ENCODE assay signal across 29 cellular contexts in the genomic region with DNA sequence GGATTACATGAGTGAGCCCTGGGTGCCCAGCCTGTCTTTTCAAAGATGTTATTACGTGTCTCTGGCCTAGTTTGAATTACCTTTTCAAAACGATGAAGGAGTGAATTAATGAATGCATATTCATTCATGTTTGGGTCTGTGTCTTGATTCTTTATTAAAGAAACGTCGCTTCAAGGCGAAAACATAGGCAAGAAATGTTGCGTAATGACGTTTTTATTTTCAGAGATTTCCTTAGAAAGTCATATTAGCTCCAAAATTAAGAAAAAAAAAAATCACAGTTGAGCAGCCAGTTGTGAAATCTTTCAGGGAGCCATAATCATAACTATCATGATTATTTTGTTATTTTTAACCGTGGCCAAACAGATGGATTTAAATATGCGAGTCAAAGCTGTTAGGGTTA.
"Had no signal": no experiment of that assay in that cellular context is flagged by ENCODE, and none has a peak within 500 bp of the region (broad histone marks: within the 10 kb centered on the region; RNA-seq: fewer than 3 reads in every experiment).

No MANE protein-coding gene starts in this region.

- H3K9ac ChIP-seq: neural progenitor cell, parathyroid adenoma had no signal

- H3K27ac ChIP-seq: adrenal gland, brain microvascular endothelial cell, coronary artery, gastroesophageal sphincter, neural progenitor cell, parathyroid adenoma, psoas muscle, testis, transverse colon had no signal

- H2AFZ ChIP-seq: neural progenitor cell, parathyroid adenoma had no signal

- H3K36me3 Mint-ChIP-seq: activated CD4-positive, alpha-beta memory T cell treated with anti-CD3 and anti-CD28 coated beads for 36 hours; activated naive CD8-positive, alpha-beta T cell treated with anti-CD3 and anti-CD28 coated beads for 36 hours; mesothelial cell of epicardium; neural progenitor cell had no signal

- ATAC-seq: effector memory CD8-positive, alpha-beta T cell; gastroesophageal sphincter; naive thymus-derived CD4-positive, alpha-beta T cell; psoas muscle; stimulated activated naive CD8-positive, alpha-beta T cell treated with anti-CD3 and anti-CD28 coated beads, Interleukin-15, Interleukin-2, amounts not matched to agents 100 U/mL and 50 U/mL, for 24 hours; T-helper 17 cell had no signal

- H3K4me3 ChIP-seq: adrenal gland, coronary artery, gastroesophageal sphincter, neural progenitor cell, psoas muscle, testis, transverse colon, uterus had no signal

- H3K27ac Mint-ChIP-seq: activated CD4-positive, alpha-beta memory T cell treated with anti-CD3 and anti-CD28 coated beads for 36 hours; activated CD4-positive, alpha-beta T cell treated with anti-CD3 and anti-CD28 coated beads, Interleukin-2, amount 10 ng/mL, durations not matched to agents 24 days and 14 days; activated naive CD4-positive, alpha-beta T cell treated with anti-CD3 and anti-CD28 coated beads for 36 hours; activated naive CD8-positive, alpha-beta T cell treated with anti-CD3 and anti-CD28 coated beads for 36 hours; activated T-helper 1 cell treated with anti-CD3 and anti-CD28 coated beads, Interleukin-12 subunit alpha, Interleukin-12 subunit beta, Interleukin-2, Interleukin-4 antibody, amounts not matched to agents 30 ng/mL and 10 ng/mL and 1 ng/mL, durations not matched to agents 14 hours and 24 hours and 36 hours; effector memory CD8-positive, alpha-beta T cell; mesothelial cell of epicardium; neural progenitor cell; T-helper 17 cell had no signal

- H3K27me3 ChIP-seq: adrenal gland, brain microvascular endothelial cell, gastroesophageal sphincter, neural progenitor cell, testis, transverse colon, uterus had no signal

- DNase-seq: activated CD4-positive, alpha-beta memory T cell treated with anti-CD3 and anti-CD28 coated beads for 36 hours; activated CD4-positive, alpha-beta T cell treated with anti-CD3 and anti-CD28 coated beads, Interleukin-2, amount 10 ng/mL, durations not matched to agents 24 days and 14 days; activated CD4-positive, CD25-positive, alpha-beta regulatory T cell treated with anti-CD3 and anti-CD28 coated beads, Interleukin-2, amount 50 U/mL, for 72 hours; activated CD8-positive, alpha-beta memory T cell treated with anti-CD3 and anti-CD28 coated beads, Interleukin-2, amount 50 U/mL, for 4 hours; activated effector memory CD4-positive, alpha-beta T cell treated with anti-CD3 and anti-CD28 coated beads, Interleukin-2, amount 50 U/mL, for 16 hours; activated naive CD4-positive, alpha-beta T cell treated with anti-CD3 and anti-CD28 coated beads for 36 hours; activated naive CD8-positive, alpha-beta T cell treated with anti-CD3 and anti-CD28 coated beads for 36 hours; activated T-cell treated with anti-CD3 and anti-CD28 coated beads, Interleukin-2, amount 50 U/mL, for 1 hour; adrenal gland; aorta; brain microvascular endothelial cell; effector memory CD8-positive, alpha-beta T cell; mammary epithelial cell; naive thymus-derived CD4-positive, alpha-beta T cell; occipital lobe; psoas muscle; stimulated activated CD4-positive, alpha-beta T cell treated with anti-CD3 and anti-CD28 coated beads, Interleukin-2, amount 100 ng/mL, for 48 hours; stimulated activated naive CD8-positive, alpha-beta T cell treated with anti-CD3 and anti-CD28 coated beads, Interleukin-15, Interleukin-2, amounts not matched to agents 100 U/mL and 50 U/mL, for 24 hours; T-helper 17 cell; T1000; testis; transverse colon; uterus had no signal

- H3K36me3 ChIP-seq: adrenal gland, gastroesophageal sphincter, neural progenitor cell, transverse colon, uterus had no signal

- H3K4me2 ChIP-seq: neural progenitor cell had no signal

- H3K9me3 ChIP-seq: adrenal gland, gastroesophageal sphincter, psoas muscle, testis, transverse colon, uterus had no signal

- H3K9me3 Mint-ChIP-seq: activated CD4-positive, alpha-beta memory T cell treated with anti-CD3 and anti-CD28 coated beads for 36 hours; activated CD4-positive, alpha-beta T cell treated with anti-CD3 and anti-CD28 coated beads, Interleukin-2, amount 10 ng/mL, durations not matched to agents 24 days and 14 days; activated naive CD4-positive, alpha-beta T cell treated with anti-CD3 and anti-CD28 coated beads for 36 hours; activated naive CD8-positive, alpha-beta T cell treated with anti-CD3 and anti-CD28 coated beads for 36 hours; activated T-helper 1 cell treated with anti-CD3 and anti-CD28 coated beads, Interleukin-12 subunit alpha, Interleukin-12 subunit beta, Interleukin-2, Interleukin-4 antibody, amounts not matched to agents 30 ng/mL and 10 ng/mL and 1 ng/mL, durations not matched to agents 14 hours and 24 hours and 36 hours; effector memory CD8-positive, alpha-beta T cell; mesothelial cell of epicardium; naive thymus-derived CD4-positive, alpha-beta T cell; neural progenitor cell had no signal

- H3K4me1 ChIP-seq: uterus had no signal

- H3K4me3 Mint-ChIP-seq: activated CD4-positive, alpha-beta memory T cell treated with anti-CD3 and anti-CD28 coated beads for 36 hours; activated CD4-positive, alpha-beta T cell treated with anti-CD3 and anti-CD28 coated beads, Interleukin-2, amount 10 ng/mL, durations not matched to agents 24 days and 14 days; activated naive CD4-positive, alpha-beta T cell treated with anti-CD3 and anti-CD28 coated beads for 36 hours; activated naive CD8-positive, alpha-beta T cell treated with anti-CD3 and anti-CD28 coated beads for 36 hours; activated T-helper 1 cell treated with anti-CD3 and anti-CD28 coated beads, Interleukin-12 subunit alpha, Interleukin-12 subunit beta, Interleukin-2, Interleukin-4 antibody, amounts not matched to agents 30 ng/mL and 10 ng/mL and 1 ng/mL, durations not matched to agents 14 hours and 24 hours and 36 hours; effector memory CD8-positive, alpha-beta T cell; mesothelial cell of epicardium; naive thymus-derived CD4-positive, alpha-beta T cell; neural progenitor cell; T-helper 17 cell had no signal

- H3K79me2 ChIP-seq: parathyroid adenoma had no signal
